In the genomic region with DNA sequence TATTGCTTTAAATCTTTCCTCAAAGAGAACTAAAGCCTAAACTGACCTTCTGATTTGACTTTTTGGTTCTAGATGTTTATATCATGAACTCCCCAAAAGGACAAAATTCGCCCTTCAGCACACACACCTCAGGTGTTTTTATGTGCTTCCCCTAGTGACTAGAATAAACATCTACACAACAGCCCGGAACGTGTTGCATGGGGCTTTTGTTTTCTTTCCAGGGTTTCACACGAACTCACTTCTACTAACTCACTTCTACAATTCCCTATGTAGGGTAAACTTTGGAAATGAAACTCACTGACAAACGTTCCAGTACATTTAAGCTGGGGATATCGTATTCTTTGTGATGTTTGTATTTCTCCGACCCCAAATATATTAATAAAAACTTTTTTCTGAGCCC, we compare ENCODE assay signal across 8 cellular contexts. TPM values are rescaled to one million over a fixed set of nuclear protein-coding genes. Genes with fewer than 3 reads are reported as not detected.
A peak's percentile ranks its signal among the peaks of the same experiment; 100 is the strongest.
DNase-seq lines count a peak whose midpoint lies in the region; ATAC-seq and TF ChIP-seq lines count a peak whose summit lies in the region.

No MANE protein-coding gene starts in this region.

- H3K9ac ChIP-seq in subcutaneous abdominal adipose tissue (ENCODE audit: low read length in 5 of 5) = peak overlapping the region; percentile 90 to 99 (median 98)

- H3K4me1 Mint-ChIP-seq in brain = peaks cover 56% of the 10 kb centered on the region

- TF ChIP-seq CTCF in brain (conservative IDR thresholded peaks at IDR 0.05) = peak in 1 of 2 experiments; percentile 33

- peak overlapping the region; percentile 92 to 100 (median 100) for H3K4me3 Mint-ChIP-seq in brain

- H3K4me1 ChIP-seq in subcutaneous abdominal adipose tissue (ENCODE audit: control insufficient read depth in 5 of 5, insufficient read depth in 5 of 5, low read length in 5 of 5) = peaks cover 0 to 38% (median 26%) of the 10 kb centered on the region in 5 donors

- peak overlapping the region; percentile 87 to 99 (median 98) for H3K4me3 ChIP-seq in subcutaneous abdominal adipose tissue (ENCODE audit: low read depth in 1 of 5, low read length in 5 of 5)

- H3K9me3 Mint-ChIP-seq in brain = peaks cover 0 to 17% (median 4%) of the 10 kb centered on the region in 5 experiments

- H3K27ac Mint-ChIP-seq in brain = peak overlapping the region; percentile 99 to 100 (median 100)

- peak; percentile 36 for ATAC-seq in HG03457 (IDR thresholded peaks at IDR 0.05; ENCODE audit: unreplicated experiment)

- peak; percentile 17 for DNase-seq in stimulated activated CD8-positive, alpha-beta memory T cell treated with anti-CD3 and anti-CD28 coated beads, Interleukin-12 subunit alpha, Interleukin-12 subunit beta, amount 100 ng/mL, for 1 hour (ENCODE audit: low read depth)
- no peak for DNase-seq in stimulated activated CD8-positive, alpha-beta memory T cell treated with anti-CD3 and anti-CD28 coated beads, Interleukin-4, amount 100 ng/mL, for 48 hours
- DNase-seq in OCI-M1 (lab: John Stamatoyannopoulos, UW) = peak; percentile 45
- DNase-seq in kidney tubule cell (ENCODE audit: low spot score) = peak; percentile 67
- no peak for DNase-seq in posterior cingulate gyrus

- H3K36me3 ChIP-seq in subcutaneous abdominal adipose tissue (ENCODE audit: control insufficient read depth in 5 of 5, insufficient read depth in 5 of 5, low read length in 5 of 5) = no peaks in the 10 kb centered on the region

- intact Hi-C loops in posterior cingulate gyrus (cut with DNase I) = loop anchor here (5.0 kb wide), 2 partner anchors 348 to 423 kb away; partner anchors contain the start of genes KLHL7 and NUP42

- peaks cover 16% of the 10 kb centered on the region for H3K27me3 Mint-ChIP-seq in brain

- H3K27me3 ChIP-seq in subcutaneous abdominal adipose tissue (ENCODE audit: control insufficient read depth in 5 of 5, insufficient read depth in 4 of 5, low read length in 5 of 5) = no peaks in the 10 kb centered on the region

- H3K27ac ChIP-seq in subcutaneous abdominal adipose tissue (ENCODE audit: low read depth, low read length) = peak overlapping the region; percentile 97

- H3K9me3 ChIP-seq in subcutaneous abdominal adipose tissue (ENCODE audit: control insufficient read depth in 5 of 5, low read length in 5 of 5) = no peaks in the 10 kb centered on the region

- H3K36me3 Mint-ChIP-seq in brain = peaks cover 45% of the 10 kb centered on the region

RNA-seq across cellular contexts. Expression of gene TRA2A, which starts 1.4 kb away (rescaled TPM):
- 23.0 TPM for polyA plus RNA-seq in brain (ENCODE audit: insufficient read depth, low read depth, low replicate concordance)

Comparison
In these comparisons a context has a peak if more than half of its experiments do, and no peak if none do; other contexts are left out.
1. DNase-seq: peak in stimulated activated CD8-positive, alpha-beta memory T cell treated with anti-CD3 and anti-CD28 coated beads, Interleukin-12 subunit alpha, Interleukin-12 subunit beta, amount 100 ng/mL, for 1 hour (single experiment), OCI-M1 (single experiment) and kidney tubule cell (single experiment); none in stimulated activated CD8-positive, alpha-beta memory T cell treated with anti-CD3 and anti-CD28 coated beads, Interleukin-4, amount 100 ng/mL, for 48 hours (single experiment) and posterior cingulate gyrus (0 of 10).